ENCODE assay signal across 8 cellular contexts in genomic region chr12:30286345-30286926, GRCh38.
DNase-seq lines count a peak whose midpoint lies in the region; FAIRE-seq and TF ChIP-seq lines count a peak whose summit lies in the region.

No MANE protein-coding gene starts in this region.

- DNase-seq in GM20000 (ENCODE audit: low spot score) (peak; percentile 10), NCI-H2171 (lab: John Stamatoyannopoulos, UW) (peak; percentile 5), endothelial cell (ENCODE audit: low spot score) (peak; percentile 11), skeletal muscle cell (ENCODE audit: low read depth) (peak; percentile 13), NCI-H146 (lab: John Stamatoyannopoulos, UW) (no peak), urothelium cell line (ENCODE audit: low spot score) (no peak), DMS79 treated with DMSO at 0.1 percent for 48 hours (lab: John Stamatoyannopoulos, UW) (no peak), glomerular visceral epithelial cell (ENCODE audit: extremely low spot score) (no peak)

- no peaks in the 10 kb centered on the region for H3K4me1 Mint-ChIP-seq in endothelial cell (ENCODE audit: unreplicated experiment)

- no peaks in the 10 kb centered on the region for H3K9me3 Mint-ChIP-seq in endothelial cell (ENCODE audit: unreplicated experiment)

- no peaks in the 10 kb centered on the region for H3K27me3 Mint-ChIP-seq in endothelial cell (ENCODE audit: unreplicated experiment)

- H3K27ac Mint-ChIP-seq in endothelial cell (ENCODE audit: unreplicated experiment) = no peak overlapping the region

- H3K36me3 Mint-ChIP-seq in endothelial cell (ENCODE audit: low read depth, unreplicated experiment) = no peaks in the 10 kb centered on the region

- FAIRE-seq in urothelium cell line (lab: Jason Lieb, UNC) = no peak

- H3K4me3 ChIP-seq in skeletal muscle cell (ENCODE audit: low read depth, low read length) = no peak overlapping the region

- TF ChIP-seq CTCF in GM20000 (IDR thresholded peaks at IDR 0.05; ENCODE audit: extremely low read depth, missing control alignments) = peak; percentile 22
- peak; percentile 57 for TF ChIP-seq CTCF in endothelial cell (IDR thresholded peaks at IDR 0.05; ENCODE audit: unreplicated experiment)

- H3K4me3 Mint-ChIP-seq in endothelial cell (ENCODE audit: unreplicated experiment) = no peak overlapping the region

Comparison
In these comparisons a context has a peak if more than half of its experiments do, and no peak if none do; other contexts are left out.
1. DNase-seq: peak in GM20000 (single experiment), NCI-H2171 (single experiment), endothelial cell (single experiment) and skeletal muscle cell (single experiment); none in NCI-H146 (single experiment), urothelium cell line (single experiment), DMS79 treated with DMSO at 0.1 percent for 48 hours (single experiment) and glomerular visceral epithelial cell (single experiment).